8 cellular contexts compared by ENCODE assay signal in genomic region chrX:12946838-12947544, GRCh38.
DNase-seq lines count a peak whose midpoint lies in the region; ATAC-seq lines count a peak whose summit lies in the region.

No MANE protein-coding gene starts in this region.

- H3K27ac ChIP-seq in effector memory CD4-positive, alpha-beta T cell (ENCODE audit: insufficient read depth, low read length, poor library complexity, severe bottlenecking): peak overlapping the region; percentile 67

- H3K36me3 ChIP-seq in effector memory CD4-positive, alpha-beta T cell (ENCODE audit: control insufficient read depth, insufficient read depth, low read length): no peaks in the 10 kb centered on the region

- peaks cover 36% of the 10 kb centered on the region for H3K4me1 ChIP-seq in effector memory CD4-positive, alpha-beta T cell (ENCODE audit: control insufficient read depth, insufficient read depth, low read length, poor library complexity, severe bottlenecking)

- ATAC-seq in HG03432 (IDR thresholded peaks at IDR 0.05; ENCODE audit: unreplicated experiment) (peak; percentile 38), HG03175 (IDR thresholded peaks at IDR 0.05; ENCODE audit: unreplicated experiment) (no peak)

- DNase-seq in DMS153 treated with DMSO at 0.1 percent for 48 hours (lab: John Stamatoyannopoulos, UW; ENCODE audit: unreplicated experiment): peak; percentile 68
- DNase-seq in NCI-H748 (lab: John Stamatoyannopoulos, UW; ENCODE audit: unreplicated experiment): peak; percentile 96
- peak; percentile 65 for DNase-seq in activated CD4-positive, alpha-beta T cell treated with anti-CD3 and anti-CD28 coated beads, Interleukin-2, amount 50 U/mL, for 4 hours
- DNase-seq in effector memory CD4-positive, alpha-beta T cell: peak; percentile 56 to 68 (median 59)
- peak; percentile 74 for DNase-seq in medulla oblongata (ENCODE audit: extremely low spot score)
- peak; percentile 57 for DNase-seq in stimulated activated CD8-positive, alpha-beta memory T cell treated with anti-CD3 and anti-CD28 coated beads, Interleukin-4, amount 100 ng/mL, for 24 hours (ENCODE audit: low read depth)

- H3K27me3 ChIP-seq in effector memory CD4-positive, alpha-beta T cell (replicated peaks; ENCODE audit: control insufficient read depth, insufficient read depth, low read length, poor library complexity, severe bottlenecking): no peaks in the 10 kb centered on the region

- H3K4me3 ChIP-seq in effector memory CD4-positive, alpha-beta T cell (ENCODE audit: insufficient read depth, low read depth, low read length, poor library complexity, severe bottlenecking): peak overlapping the region; percentile 29

- no peaks in the 10 kb centered on the region for H3K9me3 ChIP-seq in effector memory CD4-positive, alpha-beta T cell (ENCODE audit: control insufficient read depth, low read length)
